ENCODE assay signal across 1 cellular context in the genomic region with DNA sequence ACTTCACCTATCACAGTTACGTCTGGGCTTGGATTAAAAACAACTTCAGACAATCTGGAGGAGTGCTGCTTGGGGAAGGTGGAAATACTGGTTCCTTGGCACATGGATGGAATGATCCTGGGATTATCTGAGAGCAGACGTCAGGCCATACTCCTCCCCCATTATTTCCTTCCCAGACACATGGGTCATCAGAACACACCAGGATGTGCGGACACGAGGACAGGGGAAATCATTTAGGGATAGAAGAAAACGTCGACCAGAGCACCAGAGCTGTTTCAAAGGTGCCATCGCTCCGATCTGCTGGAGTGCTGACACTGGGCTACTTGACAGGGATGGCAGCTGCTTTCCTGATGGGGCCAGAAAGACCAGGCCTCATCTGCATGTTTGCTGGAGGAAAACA.
TF ChIP-seq lines count a peak whose summit lies in the region.

No MANE protein-coding gene starts in this region.

TF ChIP-seq in HepG2, 621 proteins besides CTCF, POLR2A, EP300 and RAD21:
- TF ChIP-seq ZNF619 (CRISPR knock-in tag; IDR thresholded peaks at IDR 0.05): no peak
- TF ChIP-seq NFE2L2 (IDR thresholded peaks at IDR 0.05; ENCODE audit: low read length): no peak
- no peak for TF ChIP-seq ZNF724P (CRISPR knock-in tag; IDR thresholded peaks at IDR 0.05; ENCODE audit: borderline replicate concordance)
- no peak for TF ChIP-seq ZNF776 (CRISPR knock-in tag; IDR thresholded peaks at IDR 0.05)
- TF ChIP-seq RAD51 (IDR thresholded peaks at IDR 0.05; ENCODE audit: borderline replicate concordance): no peak
- no peak for TF ChIP-seq ZFY (CRISPR knock-in tag; IDR thresholded peaks at IDR 0.05)
- TF ChIP-seq HCFC1 (IDR thresholded peaks at IDR 0.05; ENCODE audit: low read depth, low read length): no peak
- TF ChIP-seq, protein P1, sequence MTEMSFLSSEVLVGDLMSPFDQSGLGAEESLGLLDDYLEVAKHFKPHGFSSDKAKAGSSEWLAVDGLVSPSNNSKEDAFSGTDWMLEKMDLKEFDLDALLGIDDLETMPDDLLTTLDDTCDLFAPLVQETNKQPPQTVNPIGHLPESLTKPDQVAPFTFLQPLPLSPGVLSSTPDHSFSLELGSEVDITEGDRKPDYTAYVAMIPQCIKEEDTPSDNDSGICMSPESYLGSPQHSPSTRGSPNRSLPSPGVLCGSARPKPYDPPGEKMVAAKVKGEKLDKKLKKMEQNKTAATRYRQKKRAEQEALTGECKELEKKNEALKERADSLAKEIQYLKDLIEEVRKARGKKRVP (CRISPR knock-in tag; IDR thresholded peaks at IDR 0.05): no peak
- TF ChIP-seq, protein P2, sequence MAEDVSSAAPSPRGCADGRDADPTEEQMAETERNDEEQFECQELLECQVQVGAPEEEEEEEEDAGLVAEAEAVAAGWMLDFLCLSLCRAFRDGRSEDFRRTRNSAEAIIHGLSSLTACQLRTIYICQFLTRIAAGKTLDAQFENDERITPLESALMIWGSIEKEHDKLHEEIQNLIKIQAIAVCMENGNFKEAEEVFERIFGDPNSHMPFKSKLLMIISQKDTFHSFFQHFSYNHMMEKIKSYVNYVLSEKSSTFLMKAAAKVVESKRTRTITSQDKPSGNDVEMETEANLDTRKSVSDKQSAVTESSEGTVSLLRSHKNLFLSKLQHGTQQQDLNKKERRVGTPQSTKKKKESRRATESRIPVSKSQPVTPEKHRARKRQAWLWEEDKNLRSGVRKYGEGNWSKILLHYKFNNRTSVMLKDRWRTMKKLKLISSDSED (CRISPR knock-in tag; IDR thresholded peaks at IDR 0.05): no peak
TF ChIP-seq in HepG2: peak in this region for 0.
